ENCODE assay signal across 18 cellular contexts in the genomic region with DNA sequence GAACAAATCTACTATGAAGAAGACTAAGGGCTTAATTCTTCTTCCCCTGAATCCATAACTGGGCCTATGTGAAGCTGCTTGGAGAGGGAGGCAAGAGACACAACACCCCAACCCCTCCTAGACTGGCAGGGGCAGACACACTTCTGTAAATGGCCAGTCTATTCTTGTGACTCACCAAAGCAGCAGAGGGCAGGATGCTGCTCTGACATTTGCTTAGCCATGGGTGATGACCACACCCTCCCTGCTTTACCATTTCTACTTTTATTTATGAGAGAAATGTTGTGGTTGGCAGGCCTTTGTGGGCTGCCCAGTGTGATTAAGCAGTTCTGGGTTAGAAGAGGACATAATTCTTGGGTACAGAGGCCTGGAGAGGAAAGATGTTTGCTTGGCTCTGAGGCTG.
DNase-seq lines count a peak whose midpoint lies in the region; ATAC-seq, FAIRE-seq and TF ChIP-seq lines count a peak whose summit lies in the region.
"Had no signal": no experiment of that assay in that cellular context is flagged by ENCODE, and none has a peak within 500 bp of the region (broad histone marks: within the 10 kb centered on the region; RNA-seq: fewer than 3 reads in every experiment).

No MANE protein-coding gene starts in this region.

- H3K9me3 ChIP-seq in DND-41 (ENCODE audit: insufficient read depth, low read length, severe bottlenecking) (peaks cover 11% of the 10 kb centered on the region), small intestine (ENCODE audit: control insufficient read depth, low read depth) (no peaks in the 10 kb centered on the region)

- H3K4me2 ChIP-seq in DND-41 (ENCODE audit: insufficient read depth, low read length) = no peak overlapping the region

- H3K36me3 ChIP-seq in DND-41 (ENCODE audit: insufficient read depth, low read length) (no peaks in the 10 kb centered on the region), small intestine (ENCODE audit: control insufficient read depth in 2 of 2, insufficient read depth in 2 of 2, low read length in 2 of 2) (no peaks in the 10 kb centered on the region)

- TF ChIP-seq CTCF in DND-41 (IDR thresholded peaks at IDR 0.05; ENCODE audit: borderline replicate concordance, extremely low read depth, low read length, poor library complexity, severe bottlenecking) (no peak), cardiac fibroblast (IDR thresholded peaks at IDR 0.05; ENCODE audit: low read depth, low read length) (no peak)

- no peak overlapping the region for H2AFZ ChIP-seq in DND-41 (ENCODE audit: low read depth, low read length)

- H3K4me1 ChIP-seq in DND-41 (ENCODE audit: insufficient read depth, low read length) (peaks cover 4% of the 10 kb centered on the region; the same call in 1 of the 2 replicates), small intestine (ENCODE audit: control insufficient read depth in 2 of 2, insufficient read depth in 1 of 2, low read depth in 1 of 2, low read length in 1 of 2) (no peaks in the 10 kb centered on the region)

- ATAC-seq in DND-41 (ENCODE audit: insufficient read depth, low read depth) (peak; percentile 17; the same call in 1 of the 3 replicates), GM18867 (IDR thresholded peaks at IDR 0.05; ENCODE audit: unreplicated experiment) (no peak)
- ATAC-seq: activated CD8-positive, alpha-beta T cell treated with anti-CD3 and anti-CD28 coated beads for 36 hours; left cardiac atrium; sciatic nerve; T-cell had no signal

- DNase-seq in DND-41 (no peak), M059J (ENCODE audit: low read depth) (peak; percentile 95), cardiac fibroblast (ENCODE audit: low read depth in 2 of 2) (peak; percentile 18 to 60), kidney glomerular epithelial cell (lab: John Stamatoyannopoulos, UW) (peak; percentile 40), DMS 273 treated with DMSO at 0.1 percent for 48 hours (lab: John Stamatoyannopoulos, UW) (no peak), small intestine (no peak)
- no peak for DNase-seq in activated CD8-positive, alpha-beta memory T cell treated with anti-CD3 and anti-CD28 coated beads, Interleukin-2, amount 50 U/mL, for 48 hours
- DNase-seq: activated CD8-positive, alpha-beta T cell treated with anti-CD3 and anti-CD28 coated beads for 36 hours; activated effector memory CD4-positive, alpha-beta T cell treated with Interleukin-2 at 50 U/mL for 16 hours; hippocampal formation; left cardiac atrium; NCI-H1048; NCI-H2107; occipital lobe; T-cell had no signal

- H3K27me3 ChIP-seq in DND-41 (ENCODE audit: insufficient read depth, low read length, poor library complexity) = no peaks in the 10 kb centered on the region
- H3K27me3 ChIP-seq in small intestine (ENCODE audit: control insufficient read depth in 2 of 2, insufficient read depth in 2 of 2, low read length in 2 of 2) = no peaks in the 10 kb centered on the region

- no peak overlapping the region for H3K9ac ChIP-seq in DND-41 (ENCODE audit: low read depth, low read length)

- H3K4me3 ChIP-seq in DND-41 (ENCODE audit: low read depth in 1 of 2, low read length in 2 of 2) = no peak overlapping the region
- H3K4me3 ChIP-seq in cardiac fibroblast (replicated peaks in 1 of 2; ENCODE audit: low read depth in 2 of 2, low read length in 2 of 2) = no peak overlapping the region
- no peak overlapping the region for H3K4me3 ChIP-seq in small intestine (ENCODE audit: low read depth in 1 of 2, low read length in 2 of 2)
- H3K4me3 ChIP-seq: coronary artery had no signal

- no peaks in the 10 kb centered on the region for H4K20me1 ChIP-seq in DND-41 (ENCODE audit: insufficient read depth, low read length)

- H3K27ac ChIP-seq in DND-41 (ENCODE audit: low read length) = no peak overlapping the region
- H3K27ac ChIP-seq in small intestine (ENCODE audit: low read depth in 1 of 2, low read length in 1 of 2) = no peak overlapping the region
- H3K27ac ChIP-seq: coronary artery had no signal

- no peaks in the 10 kb centered on the region for H3K79me2 ChIP-seq in DND-41 (ENCODE audit: insufficient read depth, low read length)

- no peak for FAIRE-seq in small intestine (lab: Jason Lieb, UNC)

Comparison
In these comparisons a context has a peak if more than half of its experiments do, and no peak if none do; other contexts are left out.
1. DNase-seq: peak in M059J (single experiment), cardiac fibroblast (2 of 2) and kidney glomerular epithelial cell (single experiment); none in DND-41 (single experiment), activated CD8-positive, alpha-beta memory T cell treated with anti-CD3 and anti-CD28 coated beads, Interleukin-2, amount 50 U/mL, for 48 hours (single experiment), DMS 273 treated with DMSO at 0.1 percent for 48 hours (single experiment) and small intestine (single experiment).